In genomic region chr3:99753268-99753975, GRCh38 we compare ENCODE assay signal across 8 cellular contexts.
DNase-seq lines count a peak whose midpoint lies in the region; ATAC-seq, FAIRE-seq and TF ChIP-seq lines count a peak whose summit lies in the region.

No MANE protein-coding gene starts in this region.

- no peak overlapping the region for H3K4me3 ChIP-seq in ovary

- peak; percentile 88 for TF ChIP-seq CTCF in VCaP (conservative IDR thresholded peaks at IDR 0.05)
- TF ChIP-seq CTCF in foreskin keratinocyte (conservative IDR thresholded peaks at IDR 0.05): peak; percentile 84
- peak; percentile 57 to 75 (median 58) for TF ChIP-seq CTCF in ovary (IDR thresholded peaks at IDR 0.05)

- H3K36me3 ChIP-seq in ovary: no peaks in the 10 kb centered on the region

- H3K4me1 ChIP-seq in foreskin keratinocyte (peaks cover 25% of the 10 kb centered on the region), ovary (ENCODE audit: insufficient read depth) (peaks cover 2% of the 10 kb centered on the region)

- no peak overlapping the region for H3K27ac ChIP-seq in VCaP
- H3K27ac ChIP-seq in foreskin keratinocyte: no peak overlapping the region
- no peak overlapping the region for H3K27ac ChIP-seq in ovary

- peak; percentile 89 for ATAC-seq in HG02938 (IDR thresholded peaks at IDR 0.05; ENCODE audit: unreplicated experiment)
- ATAC-seq in foreskin keratinocyte: peak; percentile 77

- FAIRE-seq in GM18507 (lab: Jason Lieb, UNC): peak; percentile 93

- intact Hi-C loops in ovary (cut with DNase I): loop anchor here in 3 of 4 donors (5.0 to 10.0 kb wide), 2 partner anchors 729 to 731 kb away; no protein-coding TSS in a partner anchor

- H3K9me3 ChIP-seq in ovary: no peaks in the 10 kb centered on the region

- TF ChIP-seq EP300 in ovary (IDR thresholded peaks at IDR 0.05): no peak

- TF ChIP-seq POLR2A in ovary (IDR thresholded peaks at IDR 0.05): no peak

- WGBS in ovary, 3 donors: 2 to 7% (median 2%) methylated on average over 3 of the region's 3 CpGs

- H3K27me3 ChIP-seq in foreskin keratinocyte (no peaks in the 10 kb centered on the region), ovary (no peaks in the 10 kb centered on the region)

- DNase-seq in COLO668 (lab: John Stamatoyannopoulos, UW; ENCODE audit: unreplicated experiment) (peak; percentile 1), GM18507 (ENCODE audit: extremely low spot score, insufficient read length, low read depth) (peak; percentile 3), NCI-H2029 treated with DMSO at 0.1 percent for 48 hours (lab: John Stamatoyannopoulos, UW) (peak; percentile 3), foreskin keratinocyte (peak in 1 of 2 donors; percentile 45), ovary (peak in 2 of 5 donors; percentile 18 to 27)
- no peak for DNase-seq in stimulated activated CD4-positive, alpha-beta T cell treated with anti-CD3 and anti-CD28 coated beads, Interleukin-4, amount 100 ng/mL, for 4 hours

Comparison
In these comparisons a context has a peak if more than half of its experiments do, and no peak if none do; other contexts are left out.
1. DNase-seq: peak in COLO668 (single experiment), GM18507 (single experiment) and NCI-H2029 treated with DMSO at 0.1 percent for 48 hours (single experiment); none in stimulated activated CD4-positive, alpha-beta T cell treated with anti-CD3 and anti-CD28 coated beads, Interleukin-4, amount 100 ng/mL, for 4 hours (0 of 2).
2. Peak in every context shown above with its lines, with median percentiles within 50 percentile points of each other: CTCF ChIP-seq.